In genomic region chr9:110257097-110257955, GRCh38 we compare ENCODE assay signal across 9 cellular contexts. TPM values are rescaled to one million over a fixed set of nuclear protein-coding genes. Genes with fewer than 3 reads are reported as not detected.
DNase-seq lines count a peak whose midpoint lies in the region; ATAC-seq and TF ChIP-seq lines count a peak whose summit lies in the region.
"Had no signal": no experiment of that assay in that cellular context is flagged by ENCODE, and none has a peak within 500 bp of the region (broad histone marks: within the 10 kb centered on the region; RNA-seq: fewer than 3 reads in every experiment).

No MANE protein-coding gene starts in this region.

- no peaks in the 10 kb centered on the region for H3K9me3 ChIP-seq in osteoblast (ENCODE audit: low read depth, low read length)

- peaks cover 39% of the 10 kb centered on the region for H3K4me1 ChIP-seq in osteoblast (ENCODE audit: insufficient read depth, low read length)

- H2AFZ ChIP-seq in osteoblast (ENCODE audit: low read length) = peak overlapping the region; percentile 64

- H3K79me2 ChIP-seq in osteoblast (ENCODE audit: insufficient read depth, low read length) = peaks cover 40% of the 10 kb centered on the region

- H3K27me3 ChIP-seq in osteoblast (ENCODE audit: insufficient read depth, low read length) = no peaks in the 10 kb centered on the region

- peak overlapping the region; percentile 89 for H3K27ac ChIP-seq in osteoblast (ENCODE audit: low read depth, low read length)

- peak; percentile 0 for ATAC-seq in HG03460 (IDR thresholded peaks at IDR 0.05; ENCODE audit: unreplicated experiment)

- peak overlapping the region; percentile 84 for H3K4me2 ChIP-seq in osteoblast (ENCODE audit: insufficient read depth, low read length)

- peak overlapping the region; percentile 90 for H3K4me3 ChIP-seq in osteoblast (ENCODE audit: insufficient read depth, low read length)

- H4K20me1 ChIP-seq in osteoblast (ENCODE audit: insufficient read depth, low read length) = peaks cover 29% of the 10 kb centered on the region

- no peak for TF ChIP-seq CTCF in osteoblast (IDR thresholded peaks at IDR 0.05; ENCODE audit: extremely low read depth, low read depth, low read length)

- DNase-seq in activated T-cell treated with anti-CD3 and anti-CD28 coated beads for 48 hours (ENCODE audit: low read depth) = peak; percentile 8
- DNase-seq in activated T-cell treated with anti-CD3 and anti-CD28 coated beads for 4 hours = no peak
- peak; percentile 47 to 51 for DNase-seq in activated T-cell treated with anti-CD3 and anti-CD28 coated beads, Interleukin-2, amount 50 U/mL, for 48 hours
- peak; percentile 16 for DNase-seq in glomerular visceral epithelial cell (ENCODE audit: extremely low spot score)
- DNase-seq in osteoblast (ENCODE audit: insufficient read length, low spot score, missing footprints) = peak; percentile 64
- DNase-seq in GM19240 (ENCODE audit: insufficient read length, low spot score) = no peak
- DNase-seq in NCI-H1694 treated with DMSO at 0.1 percent for 48 hours (lab: John Stamatoyannopoulos, UW) = no peak

- H3K36me3 ChIP-seq in osteoblast (ENCODE audit: insufficient read depth, low read length) = no peaks in the 10 kb centered on the region

RNA-seq across cellular contexts. Expression of gene TXN, which starts 1.0 kb away (rescaled TPM):
- 234 and 258 TPM in 2 replicates for total RNA-seq in osteoblast

RNA-seq across cellular contexts. Expression of gene C9orf152, which starts 49.4 kb away (rescaled TPM):
- not detected in 2 replicates for total RNA-seq in osteoblast
- total RNA-seq: pulmonary artery endothelial cell had no signal

Comparison
In these comparisons a context has a peak if more than half of its experiments do, and no peak if none do; other contexts are left out.
1. DNase-seq: peak in activated T-cell treated with anti-CD3 and anti-CD28 coated beads for 48 hours (single experiment), activated T-cell treated with anti-CD3 and anti-CD28 coated beads, Interleukin-2, amount 50 U/mL, for 48 hours (2 of 2), glomerular visceral epithelial cell (single experiment) and osteoblast (single experiment); none in activated T-cell treated with anti-CD3 and anti-CD28 coated beads for 4 hours (single experiment), GM19240 (single experiment) and NCI-H1694 treated with DMSO at 0.1 percent for 48 hours (single experiment).